10 cellular contexts compared by ENCODE assay signal in the genomic region with DNA sequence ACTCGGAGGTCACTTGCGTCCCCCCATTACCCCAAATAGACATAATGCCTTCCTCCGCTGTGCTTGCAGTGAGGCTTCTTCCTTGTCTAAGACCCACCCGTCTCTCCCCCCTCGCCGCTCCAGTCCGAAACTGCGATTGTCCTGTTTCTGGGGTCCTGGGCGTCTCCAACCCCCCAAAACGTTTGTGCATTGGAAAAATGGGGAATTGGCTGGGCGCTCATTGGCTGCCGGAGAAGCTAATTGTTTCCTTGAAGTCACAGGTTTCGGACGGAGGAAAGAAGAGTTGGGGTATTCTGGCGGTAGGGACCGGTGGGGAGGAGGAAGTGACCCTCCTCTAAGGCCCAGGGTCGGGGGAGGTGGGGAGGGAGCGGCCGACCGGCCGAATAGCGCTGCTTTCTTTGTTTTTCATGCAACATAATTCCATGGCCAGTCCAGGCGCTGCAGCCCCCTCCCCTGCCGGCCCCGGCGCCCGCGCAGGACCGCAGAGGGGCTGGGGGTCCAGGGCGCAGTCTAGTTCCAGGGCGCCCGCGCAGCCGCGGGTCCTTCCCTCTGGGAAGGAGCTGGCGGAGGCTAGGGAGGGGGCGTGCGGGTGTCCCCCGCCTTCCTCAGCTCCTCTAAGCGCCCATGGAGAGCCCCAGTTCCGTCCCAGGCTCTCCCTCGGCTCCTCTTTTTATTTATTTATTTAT. TPM values are rescaled to one million over a fixed set of nuclear protein-coding genes. Genes with fewer than 3 reads are reported as not detected.
DNase-seq lines count a peak whose midpoint lies in the region; ATAC-seq, FAIRE-seq and TF ChIP-seq lines count a peak whose summit lies in the region.
"Had no signal": no experiment of that assay in that cellular context is flagged by ENCODE, and none has a peak within 500 bp of the region (broad histone marks: within the 10 kb centered on the region; RNA-seq: fewer than 3 reads in every experiment).

No MANE protein-coding gene starts in this region.

- H3K9me3 ChIP-seq in BLaER1, result peaks cover 3% of the 10 kb centered on the region; the same call in 1 of the 2 replicates
- no peaks in the 10 kb centered on the region for H3K9me3 ChIP-seq in Peyer's patch
- no peaks in the 10 kb centered on the region for H3K9me3 ChIP-seq in hepatocyte (ENCODE audit: low read depth)
- no peaks in the 10 kb centered on the region for H3K9me3 ChIP-seq in pancreas

- no peak for DNase-seq in Peyer's patch
- DNase-seq in hepatocyte (ENCODE audit: low spot score), result no peak
- DNase-seq in pancreas, result no peak
- no peak for DNase-seq in DMS153 (lab: John Stamatoyannopoulos, UW)
- DNase-seq in LoVo (ENCODE audit: low spot score), result no peak
- DNase-seq in GM10248 (ENCODE audit: extremely low spot score), result no peak

- no peak for FAIRE-seq in pancreas (lab: Jason Lieb, UNC)
- FAIRE-seq: D721Med, keratinocyte had no signal

- H3K9ac ChIP-seq in BLaER1, result no peak overlapping the region

- peaks cover 18% of the 10 kb centered on the region for H4K20me1 ChIP-seq in BLaER1
- no peaks in the 10 kb centered on the region for H4K20me1 ChIP-seq in hepatocyte (ENCODE audit: insufficient read depth, poor library complexity, severe bottlenecking)

- H3K27me3 ChIP-seq in BLaER1, result peaks cover 64% of the 10 kb centered on the region
- no peaks in the 10 kb centered on the region for H3K27me3 ChIP-seq in Peyer's patch
- peaks cover 12% of the 10 kb centered on the region for H3K27me3 ChIP-seq in hepatocyte
- H3K27me3 ChIP-seq in pancreas, result no peaks in the 10 kb centered on the region

- peak overlapping the region; percentile 67 for H2AFZ ChIP-seq in hepatocyte

- H3K4me2 ChIP-seq in BLaER1 (no peak overlapping the region), hepatocyte (peak overlapping the region; percentile 80)

- H3K4me3 ChIP-seq in BLaER1, result 0 out of 2 replicates have a peak overlapping the region, but pooled peaks have one; percentile 56
- H3K4me3 ChIP-seq in Peyer's patch, result peak overlapping the region in 3 of 4 donors; percentile 25 to 56 (median 56)
- peak overlapping the region; percentile 22 for H3K4me3 ChIP-seq in hepatocyte
- peak overlapping the region in 2 of 4 donors; percentile 39 to 64 for H3K4me3 ChIP-seq in pancreas

- intact Hi-C loops in pancreas (cut with DNase I), result no loop called here

- WGBS in hepatocyte (ENCODE audit: low lambda C conversion rate, missing lambda C conversion rate), result 18% methylated on average over 39 of the region's 42 CpGs
- 23 to 27% methylated on average over 42 of the region's 42 CpGs for WGBS in pancreas, 2 donors

- TF ChIP-seq POLR2A in Peyer's patch (IDR thresholded peaks at IDR 0.05), result no peak

- ATAC-seq in pancreas, result peak in 3 of 4 donors; percentile 7 to 19 (median 11)
- no peak for ATAC-seq in GM18511 (IDR thresholded peaks at IDR 0.05; ENCODE audit: unreplicated experiment)

- H3K9me2 ChIP-seq in hepatocyte (replicated peaks; ENCODE audit: insufficient read depth), result no peaks in the 10 kb centered on the region

- H3K79me2 ChIP-seq in hepatocyte, result no peaks in the 10 kb centered on the region

- CTCF ChIA-PET in GM10248 (lab: Yijun Ruan, JAX), result interaction anchor here (2.6 kb wide), 1 partner anchor 10 kb away, joined by 8 read pairs; no protein-coding TSS in a partner anchor

- H3K27ac ChIP-seq in BLaER1 (no peak overlapping the region), Peyer's patch (no peak overlapping the region), hepatocyte (peak overlapping the region; percentile 51), pancreas (no peak overlapping the region)

- H3K4me1 ChIP-seq in BLaER1, result peaks cover 9% of the 10 kb centered on the region
- H3K4me1 ChIP-seq in Peyer's patch, result peaks cover 6 to 33% (median 10%) of the 10 kb centered on the region in 4 donors
- H3K4me1 ChIP-seq in hepatocyte (ENCODE audit: insufficient read depth), result peaks cover 14% of the 10 kb centered on the region
- H3K4me1 ChIP-seq in pancreas, result no peaks in the 10 kb centered on the region

- TF ChIP-seq CTCF in Peyer's patch (IDR thresholded peaks at IDR 0.05) (no peak), hepatocyte (IDR thresholded peaks at IDR 0.05; ENCODE audit: poor library complexity) (no peak), pancreas (IDR thresholded peaks at IDR 0.05) (no peak), GM10248 (IDR thresholded peaks at IDR 0.05; ENCODE audit: control extremely low read depth, extremely low read depth, low read depth, missing control alignments) (no peak)

- POLR2A ChIA-PET in GM10248 (lab: Yijun Ruan, JAX), result interaction anchor here (0.7 kb wide), 1 partner anchor 48 kb away, joined by 7 read pairs; no protein-coding TSS in a partner anchor

- H3K36me3 ChIP-seq in BLaER1 (no peaks in the 10 kb centered on the region), Peyer's patch (no peaks in the 10 kb centered on the region), hepatocyte (replicated peaks; ENCODE audit: insufficient read depth, low read depth) (no peaks in the 10 kb centered on the region), pancreas (no peaks in the 10 kb centered on the region)

RNA-seq across cellular contexts. Expression of a gene that starts 12.7 kb away (rescaled TPM):
- total RNA-seq in Peyer's patch (100 to 1,000 TPM in 3 of 4 donors, 10 to 100 TPM in 1; 80.6 to 372 (median 118) TPM), hepatocyte (16.2 and 24.8 TPM in 2 replicates), pancreas (10 to 100 TPM; 16.9 to 33.7 (median 22.7) TPM)
- polyA plus RNA-seq in hepatocyte (4.4 and 8.3 TPM in 2 replicates), pancreas (10 to 100 TPM in 1 of 2 donors, 1 to 10 TPM in 1; 9.5 to 15.6 TPM)

RNA-seq across cellular contexts. Expression of a gene that starts 49.2 kb away (rescaled TPM):
- total RNA-seq in Peyer's patch (10 to 100 TPM; 27.4 to 49.5 (median 38.1) TPM), hepatocyte (28.8 and 34.9 TPM in 2 replicates), pancreas (10 to 100 TPM; 17.9 to 28.1 (median 23.6) TPM)
- polyA plus RNA-seq in hepatocyte (86.2 and 95.2 TPM in 2 replicates), pancreas (10 to 100 TPM; 38.1 to 42.1 TPM)

RNA-seq across cellular contexts. Expression of a gene that starts 49.3 kb away (rescaled TPM):
- total RNA-seq in Peyer's patch (10 to 100 TPM; 30.2 to 59.5 (median 49.2) TPM), hepatocyte (7.7 and 12.4 TPM in 2 replicates), pancreas (10 to 100 TPM in 3 of 6 donors, 1 to 10 TPM in 3; 8.5 to 13.3 (median 10.7) TPM)
- polyA plus RNA-seq in hepatocyte (13.5 and 19.9 TPM in 2 replicates), pancreas (10 to 100 TPM; 33.0 to 41.3 TPM)
